8 cellular contexts compared by ENCODE assay signal in the genomic region with DNA sequence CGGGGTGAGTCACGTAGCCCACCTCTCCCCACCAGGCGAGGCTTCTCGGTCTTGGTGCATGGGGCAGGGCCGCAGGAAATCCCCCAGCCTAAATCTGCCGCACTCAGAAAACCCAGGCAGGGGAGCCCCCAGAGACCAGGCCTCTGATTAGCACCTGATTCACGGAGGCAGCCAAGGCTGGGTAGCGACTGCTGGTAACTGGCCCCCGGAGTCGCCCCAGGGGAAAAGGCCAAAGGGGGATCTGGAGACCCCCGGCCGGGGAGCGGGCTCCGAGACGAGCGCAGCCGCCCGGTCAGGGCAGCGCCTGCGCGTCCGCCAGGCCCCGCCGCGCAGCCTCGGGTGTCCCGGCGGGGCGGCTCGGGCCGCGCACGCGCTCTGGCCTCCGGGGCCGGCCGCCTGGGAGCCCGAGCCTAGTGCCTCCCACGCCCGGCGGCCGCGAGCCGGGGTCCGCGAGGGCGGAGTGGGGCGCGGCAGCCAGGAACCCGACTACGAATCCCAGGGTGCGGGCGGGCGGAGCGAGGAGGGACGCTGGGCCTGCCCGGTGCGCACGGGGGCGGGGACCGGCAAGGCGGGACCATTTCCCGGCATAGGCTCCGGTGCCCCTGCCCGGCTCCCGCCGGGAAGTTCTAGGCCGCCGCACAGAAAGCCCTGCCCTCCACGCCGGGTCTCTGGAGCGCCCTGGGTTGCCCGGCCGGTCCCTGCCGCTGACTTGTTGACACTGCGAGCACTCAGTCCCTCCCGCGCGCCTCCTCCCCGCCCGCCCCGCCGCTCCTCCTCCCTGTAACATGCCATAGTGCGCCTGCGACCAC. TPM values are rescaled to one million over a fixed set of nuclear protein-coding genes. Genes with fewer than 3 reads are reported as not detected.
DNase-seq lines count a peak whose midpoint lies in the region; ATAC-seq and TF ChIP-seq lines count a peak whose summit lies in the region.

A gene with protein sequence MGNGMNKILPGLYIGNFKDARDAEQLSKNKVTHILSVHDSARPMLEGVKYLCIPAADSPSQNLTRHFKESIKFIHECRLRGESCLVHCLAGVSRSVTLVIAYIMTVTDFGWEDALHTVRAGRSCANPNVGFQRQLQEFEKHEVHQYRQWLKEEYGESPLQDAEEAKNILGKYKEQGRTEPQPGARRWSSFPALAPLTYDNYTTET (plus strand): TSS at position 791 of the 809 bp plus-strand sequence. CDS start 53 bp downstream, outside the sequence.

- peak within 1 kb of the TSS; percentile 75 for H2AFZ ChIP-seq in fibroblast of lung (ENCODE audit: low read length)

- CTCF ChIA-PET in Caco-2 (lab: Charles Lee) = no interaction called here

- no peaks in the 10 kb centered on the region for H3K36me3 ChIP-seq in Caco-2 (ENCODE audit: control insufficient read depth, insufficient read depth, low read length)
- no peaks in the 10 kb centered on the region for H3K36me3 ChIP-seq in KOPT-K1 (ENCODE audit: insufficient read depth, low read length)
- no peaks in the 10 kb centered on the region for H3K36me3 ChIP-seq in fibroblast of lung (ENCODE audit: control insufficient read depth, insufficient read depth, low read length)
- no peaks in the 10 kb centered on the region for H3K36me3 ChIP-seq in stomach smooth muscle (ENCODE audit: control insufficient read depth in 2 of 2, insufficient read depth in 2 of 2, low read length in 2 of 2)

- H3K4me1 Mint-ChIP-seq in Caco-2 (ENCODE audit: low read depth, unreplicated experiment) (peaks cover 13% of the 10 kb centered on the region), nephron progenitor cell (peaks cover 34% of the 10 kb centered on the region)

- TF ChIP-seq CTCF in Caco-2 (IDR thresholded peaks at IDR 0.05; ENCODE audit: insufficient read depth in 1 of 2, low read depth in 1 of 2, low read length in 1 of 2, severe bottlenecking in 1 of 2, unreplicated experiment in 1 of 2) = no peak
- no peak for TF ChIP-seq CTCF in fibroblast of lung (conservative IDR thresholded peaks at IDR 0.05 in 1 of 2, IDR thresholded peaks at IDR 0.05 in 1 of 2; ENCODE audit: low read depth in 1 of 2, low read length in 2 of 2)
- TF ChIP-seq CTCF in nephron progenitor cell (IDR thresholded peaks at IDR 0.05) = no peak

- intact Hi-C loops in Caco-2 (cut with micrococcal nuclease; ENCODE audit: unreplicated experiment) = loop anchor here (2.0 to 5.0 kb wide), 2 partner anchors 40 to 103 kb away; no protein-coding TSS in a partner anchor

- H3K36me3 Mint-ChIP-seq in Caco-2 (ENCODE audit: insufficient read depth, unreplicated experiment) = no peaks in the 10 kb centered on the region
- H3K36me3 Mint-ChIP-seq in nephron progenitor cell (ENCODE audit: low read depth) = peaks cover 10% of the 10 kb centered on the region

- peak; percentile 36 for ATAC-seq in GM21717 (IDR thresholded peaks at IDR 0.05; ENCODE audit: unreplicated experiment)

- H3K9me3 Mint-ChIP-seq in Caco-2 (ENCODE audit: unreplicated experiment) (no peaks in the 10 kb centered on the region), nephron progenitor cell (peaks cover 67% of the 10 kb centered on the region)

- POLR2A ChIA-PET in Caco-2 (lab: Charles Lee) = interaction anchor here (0.6 kb wide), 1 partner anchor 131 kb away, joined by 7 read pairs; no protein-coding TSS in a partner anchor

- H3K27ac Mint-ChIP-seq in Caco-2 (ENCODE audit: unreplicated experiment) = peak within 1 kb of the TSS; percentile 70
- H3K27ac Mint-ChIP-seq in nephron progenitor cell = peak within 1 kb of the TSS; percentile 93

- H3K27ac ChIP-seq in KOPT-K1 (ENCODE audit: low read depth, low read length, poor library complexity, severe bottlenecking) (peak within 1 kb of the TSS; percentile 73), fibroblast of lung (ENCODE audit: insufficient read depth, low read length) (peak within 1 kb of the TSS; percentile 70), stomach smooth muscle (ENCODE audit: low read length) (peak within 1 kb of the TSS; percentile 95)

- H3K9me3 ChIP-seq in Caco-2 (no peaks in the 10 kb centered on the region), KOPT-K1 (ENCODE audit: insufficient read depth, low read length, poor library complexity, severe bottlenecking) (no peaks in the 10 kb centered on the region), fibroblast of lung (ENCODE audit: control insufficient read depth, insufficient read depth, low read depth, low read length) (no peaks in the 10 kb centered on the region), stomach smooth muscle (ENCODE audit: control insufficient read depth in 2 of 2, low read length in 2 of 2) (no peaks in the 10 kb centered on the region)

- no peaks in the 10 kb centered on the region for H3K4me1 ChIP-seq in Caco-2
- H3K4me1 ChIP-seq in fibroblast of lung (ENCODE audit: control insufficient read depth, extremely low read depth, insufficient read depth, low read length) = peaks cover 2% of the 10 kb centered on the region
- H3K4me1 ChIP-seq in stomach smooth muscle (ENCODE audit: control insufficient read depth, insufficient read depth, low read length) = peaks cover 10% of the 10 kb centered on the region

- no peaks in the 10 kb centered on the region for H4K20me1 ChIP-seq in fibroblast of lung (ENCODE audit: control insufficient read depth, extremely low read depth, insufficient read depth, low read length)

- H3K4me3 ChIP-seq in Caco-2 (ENCODE audit: low read depth, low read length) = peak within 1 kb of the TSS; percentile 80
- peak within 1 kb of the TSS; percentile 54 to 78 (median 64) for H3K4me3 ChIP-seq in fibroblast of lung (replicated peaks in 1 of 4; ENCODE audit: control extremely low read depth in 1 of 4, insufficient read depth in 1 of 4, low read depth in 3 of 4, low read length in 4 of 4)
- H3K4me3 ChIP-seq in stomach smooth muscle (ENCODE audit: low read length in 2 of 2) = peak within 1 kb of the TSS; percentile 84 to 88

- H3K4me3 Mint-ChIP-seq in Caco-2 (ENCODE audit: unreplicated experiment) (peak within 1 kb of the TSS; percentile 80), nephron progenitor cell (peak within 1 kb of the TSS; percentile 94)

- H3K27me3 ChIP-seq in Caco-2 (replicated peaks; ENCODE audit: control insufficient read depth, insufficient read depth, low read length) (no peaks in the 10 kb centered on the region), fibroblast of lung (ENCODE audit: control insufficient read depth, insufficient read depth, low read length) (peaks cover 2% of the 10 kb centered on the region), stomach smooth muscle (ENCODE audit: control insufficient read depth in 1 of 2, insufficient read depth in 2 of 2, low read length in 2 of 2) (no peaks in the 10 kb centered on the region)

- peak within 1 kb of the TSS; percentile 91 for H3K4me2 ChIP-seq in fibroblast of lung (ENCODE audit: extremely low read depth, insufficient read depth, low read length)

- H3K79me2 ChIP-seq in fibroblast of lung (ENCODE audit: control insufficient read depth, insufficient read depth, low read length) = no peaks in the 10 kb centered on the region

- peak within 1 kb of the TSS; percentile 67 for H3K9ac ChIP-seq in fibroblast of lung (ENCODE audit: insufficient read depth, low read length)
- peak within 1 kb of the TSS; percentile 95 to 96 for H3K9ac ChIP-seq in stomach smooth muscle (ENCODE audit: low read length in 2 of 2)

- peak; percentile 87 to 89 for DNase-seq in Caco-2
- DNase-seq in activated T-cell treated with anti-CD3 and anti-CD28 coated beads for 48 hours (ENCODE audit: low read depth) = peak; percentile 86
- DNase-seq in fibroblast of lung (ENCODE audit: low read depth in 2 of 2) = peak; percentile 83
- DNase-seq in nephron progenitor cell = peak; percentile 87
- no peak for DNase-seq in NCI-H2029 treated with DMSO at 0.1 percent for 48 hours (lab: John Stamatoyannopoulos, UW)

- no TSS peak for BruUV-seq in Caco-2 (replicated peaks; lab: Mats Ljungman, UMichigan)

- H3K27me3 Mint-ChIP-seq in Caco-2 (ENCODE audit: insufficient read depth, unreplicated experiment) (peaks cover 10% of the 10 kb centered on the region), nephron progenitor cell (ENCODE audit: low read depth, poor library complexity) (peaks cover 19% of the 10 kb centered on the region)

RNA-seq across cellular contexts. Expression of the gene that starts here (rescaled TPM):
- total RNA-seq in Caco-2 (2022) (17.5 and 18.6 TPM in 2 replicates), fibroblast of lung (12.1 and 13.7 TPM in 2 replicates)
- polyA plus RNA-seq in fibroblast of lung = 8.4 and 10.9 TPM in 2 replicates
- polyA plus RNA-seq in fibroblast of lung (2012) = 13.9 and 14.8 TPM in 2 replicates
- polyA minus RNA-seq in fibroblast of lung (ENCODE audit: low replicate concordance) = 15.8 and 42.6 TPM in 2 replicates
